ENCODE assay signal across 8 cellular contexts in genomic region chr16:20899503-20900298, GRCh38. TPM values are rescaled to one million over a fixed set of nuclear protein-coding genes. Genes with fewer than 3 reads are reported as not detected.
A peak's percentile ranks its signal among the peaks of the same experiment; 100 is the strongest.
DNase-seq lines count a peak whose midpoint lies in the region; ATAC-seq lines count a peak whose summit lies in the region.

No MANE protein-coding gene starts in this region.

- H3K4me3 ChIP-seq in BLaER1 (peak overlapping the region; percentile 88), HUES64 (ENCODE audit: low read length) (peak overlapping the region; percentile 91), iPS-20b (ENCODE audit: low read length) (peak overlapping the region; percentile 93)

- H3K9me3 ChIP-seq in BLaER1 (no peaks in the 10 kb centered on the region), HUES64 (ENCODE audit: insufficient read depth, low read depth, low read length) (no peaks in the 10 kb centered on the region), iPS-20b (ENCODE audit: insufficient read depth, low read depth, low read length) (no peaks in the 10 kb centered on the region)

- peaks cover 70% of the 10 kb centered on the region for H3K4me1 Mint-ChIP-seq in activated naive CD8-positive, alpha-beta T cell treated with anti-CD3 and anti-CD28 coated beads, Interleukin-2, amount 50 U/mL, for 24 hours

- peak; percentile 31 for DNase-seq in activated naive CD8-positive, alpha-beta T cell treated with anti-CD3 and anti-CD28 coated beads, Interleukin-2, amount 50 U/mL, for 24 hours
- DNase-seq in stimulated activated CD8-positive, alpha-beta memory T cell treated with anti-CD3 and anti-CD28 coated beads, Interleukin-15, amount 100 ng/mL, for 24 hours (ENCODE audit: low read depth), result peak; percentile 3
- no peak for DNase-seq in COLO829 (ENCODE audit: low spot score)
- DNase-seq in NCI-H748 (lab: John Stamatoyannopoulos, UW; ENCODE audit: unreplicated experiment), result no peak
- DNase-seq in HK-2 (ENCODE audit: unreplicated experiment), result no peak

- peak overlapping the region; percentile 94 for H3K4me3 Mint-ChIP-seq in activated naive CD8-positive, alpha-beta T cell treated with anti-CD3 and anti-CD28 coated beads, Interleukin-2, amount 50 U/mL, for 24 hours

- H3K27ac Mint-ChIP-seq in activated naive CD8-positive, alpha-beta T cell treated with anti-CD3 and anti-CD28 coated beads, Interleukin-2, amount 50 U/mL, for 24 hours, result peak overlapping the region; percentile 99

- H3K36me3 ChIP-seq in BLaER1 (peaks cover 29% of the 10 kb centered on the region), HUES64 (ENCODE audit: insufficient read depth, low read length) (peaks cover 28% of the 10 kb centered on the region), iPS-20b (ENCODE audit: insufficient read depth, low read depth, low read length) (peaks cover 36% of the 10 kb centered on the region)

- H3K4me1 ChIP-seq in BLaER1 (peaks cover 53% of the 10 kb centered on the region), HUES64 (ENCODE audit: insufficient read depth, low read length) (peaks cover 22% of the 10 kb centered on the region), iPS-20b (ENCODE audit: insufficient read depth, low read length) (peaks cover 13% of the 10 kb centered on the region; the same call in 1 of the 2 replicates)

- H3K9ac ChIP-seq in BLaER1, result peak overlapping the region; percentile 82
- peak overlapping the region; percentile 80 for H3K9ac ChIP-seq in HUES64 (ENCODE audit: low read depth, low read length)
- peak overlapping the region; percentile 87 for H3K9ac ChIP-seq in iPS-20b (ENCODE audit: low read depth, low read length)

- H4K20me1 ChIP-seq in BLaER1, result peaks cover 3% of the 10 kb centered on the region; the same call in 1 of the 2 replicates

- WGBS in HUES64, result under 1% methylated on average over 17 of the region's 23 CpGs

- H3K27me3 Mint-ChIP-seq in activated naive CD8-positive, alpha-beta T cell treated with anti-CD3 and anti-CD28 coated beads, Interleukin-2, amount 50 U/mL, for 24 hours, result no peaks in the 10 kb centered on the region

- ATAC-seq in activated naive CD8-positive, alpha-beta T cell treated with anti-CD3 and anti-CD28 coated beads, Interleukin-2, amount 50 U/mL, for 24 hours, result no peak

- peak overlapping the region; percentile 66 for H3K27ac ChIP-seq in BLaER1
- peak overlapping the region; percentile 76 for H3K27ac ChIP-seq in HUES64 (ENCODE audit: low read depth, low read length)
- no peak overlapping the region for H3K27ac ChIP-seq in iPS-20b (ENCODE audit: low read length)

- H3K27me3 ChIP-seq in BLaER1, result no peaks in the 10 kb centered on the region
- H3K27me3 ChIP-seq in HUES64 (ENCODE audit: insufficient read depth, low read length), result no peaks in the 10 kb centered on the region
- H3K27me3 ChIP-seq in iPS-20b (ENCODE audit: insufficient read depth, low read length), result no peaks in the 10 kb centered on the region

- peak overlapping the region; percentile 85 for H3K4me2 ChIP-seq in BLaER1

- H3K36me3 Mint-ChIP-seq in activated naive CD8-positive, alpha-beta T cell treated with anti-CD3 and anti-CD28 coated beads, Interleukin-2, amount 50 U/mL, for 24 hours (ENCODE audit: low read depth), result peaks cover 34% of the 10 kb centered on the region

- H3K9me3 Mint-ChIP-seq in activated naive CD8-positive, alpha-beta T cell treated with anti-CD3 and anti-CD28 coated beads, Interleukin-2, amount 50 U/mL, for 24 hours, result no peaks in the 10 kb centered on the region

RNA-seq across cellular contexts. Expression of gene DCUN1D3, which starts 0.5 kb away (rescaled TPM):
- 6.5 TPM for polyA plus RNA-seq in HUES64 (2013, experiment 1 of 2)
- polyA plus RNA-seq in HUES64 (2013, experiment 2 of 2), result 5.9 TPM

RNA-seq across cellular contexts. Expression of gene LYRM1, which starts 0.9 kb away (rescaled TPM):
- 19.9 TPM for polyA plus RNA-seq in HUES64 (2013, experiment 1 of 2)
- 20.6 TPM for polyA plus RNA-seq in HUES64 (2013, experiment 2 of 2)

Comparison
In these comparisons a context has a peak if more than half of its experiments do, and no peak if none do; other contexts are left out.
1. DNase-seq: peak in activated naive CD8-positive, alpha-beta T cell treated with anti-CD3 and anti-CD28 coated beads, Interleukin-2, amount 50 U/mL, for 24 hours (single experiment) and stimulated activated CD8-positive, alpha-beta memory T cell treated with anti-CD3 and anti-CD28 coated beads, Interleukin-15, amount 100 ng/mL, for 24 hours (single experiment); none in COLO829 (single experiment), NCI-H748 (single experiment) and HK-2 (single experiment).
2. Peak in every context shown above with its lines, with median percentiles within 50 percentile points of each other: H3K4me3 ChIP-seq and H3K9ac ChIP-seq.